In genomic region chr7:2803342-2803692, GRCh38 we compare ENCODE assay signal across 13 cellular contexts. TPM values are rescaled to one million over a fixed set of nuclear protein-coding genes. Genes with fewer than 3 reads are reported as not detected.
DNase-seq lines count a peak whose midpoint lies in the region; ATAC-seq and TF ChIP-seq lines count a peak whose summit lies in the region.
"Had no signal": no experiment of that assay in that cellular context is flagged by ENCODE, and none has a peak within 500 bp of the region (broad histone marks: within the 10 kb centered on the region; RNA-seq: fewer than 3 reads in every experiment).

No MANE protein-coding gene starts in this region.

- 0 out of 2 replicates have a peak overlapping the region, but pooled peaks have one; percentile 6 for H3K9ac ChIP-seq in HUES48 (ENCODE audit: low read depth, low read length)

- no peaks in the 10 kb centered on the region for H3K9me3 ChIP-seq in HUES48 (ENCODE audit: control insufficient read depth, insufficient read depth, low read length)
- H3K9me3 ChIP-seq in ascending aorta = no peaks in the 10 kb centered on the region
- no peaks in the 10 kb centered on the region for H3K9me3 ChIP-seq in left lung
- H3K9me3 ChIP-seq in tibial artery = no peaks in the 10 kb centered on the region

- no peak for DNase-seq in ascending aorta (ENCODE audit: low spot score in 2 of 2)
- DNase-seq in left lung = no peak
- no peak for DNase-seq in tibial artery
- no peak for DNase-seq in iPS-NIHi11 (ENCODE audit: low spot score)
- no peak for DNase-seq in NCI-H524 treated with DMSO at 0.1 percent for 48 hours (lab: John Stamatoyannopoulos, UW)
- DNase-seq: activated CD8-positive, alpha-beta memory T cell treated with anti-CD3 and anti-CD28 coated beads for 24 hours; activated naive CD8-positive, alpha-beta T cell treated with anti-CD3 and anti-CD28 coated beads, Interleukin-2, amount 10 ng/mL, durations not matched to agents 7 days and 5 days; effector CD4-positive, alpha-beta T cell; KBM-7; NCI-H146; T-helper 9 cell had no signal

- no peak overlapping the region for H3K4me3 ChIP-seq in HUES48 (ENCODE audit: low read depth, low read length)
- peak overlapping the region; percentile 2 to 50 for H3K4me3 ChIP-seq in ascending aorta
- no peak overlapping the region for H3K4me3 ChIP-seq in left lung
- peak overlapping the region; percentile 14 to 36 for H3K4me3 ChIP-seq in tibial artery

- ATAC-seq in left lung (peak; percentile 52), GM21423 (IDR thresholded peaks at IDR 0.05; ENCODE audit: unreplicated experiment) (no peak)

- peak overlapping the region; percentile 75 for H3K27ac ChIP-seq in HUES48 (ENCODE audit: low read depth, low read length)
- H3K27ac ChIP-seq in ascending aorta = peak overlapping the region; percentile 18 to 74
- H3K27ac ChIP-seq in left lung = peak overlapping the region; percentile 53 to 74
- peak overlapping the region; percentile 66 to 69 for H3K27ac ChIP-seq in tibial artery

- H3K36me3 ChIP-seq in HUES48 (ENCODE audit: control insufficient read depth, insufficient read depth, low read length) (no peaks in the 10 kb centered on the region), ascending aorta (no peaks in the 10 kb centered on the region), left lung (no peaks in the 10 kb centered on the region), tibial artery (no peaks in the 10 kb centered on the region)

- H3K27me3 ChIP-seq in HUES48 (ENCODE audit: control insufficient read depth, insufficient read depth, low read length) (no peaks in the 10 kb centered on the region), ascending aorta (no peaks in the 10 kb centered on the region), left lung (no peaks in the 10 kb centered on the region), tibial artery (no peaks in the 10 kb centered on the region)

- no peak for TF ChIP-seq CTCF in ascending aorta (IDR thresholded peaks at IDR 0.05)
- no peak for TF ChIP-seq CTCF in left lung (IDR thresholded peaks at IDR 0.05)
- TF ChIP-seq CTCF in tibial artery (IDR thresholded peaks at IDR 0.05) = no peak

- intact Hi-C loops in ascending aorta (cut with DNase I) = no loop called here
- intact Hi-C loops in left lung (cut with DNase I) = no loop called here
- intact Hi-C loops in tibial artery (cut with DNase I; ENCODE audit: low total_unique reads) = loop anchor here (5.0 kb wide), 1 partner anchor 41 kb away; no protein-coding TSS in a partner anchor

- H3K4me1 ChIP-seq in HUES48 (ENCODE audit: control insufficient read depth, insufficient read depth, low read length) (peaks cover 58% of the 10 kb centered on the region), ascending aorta (peaks cover 0 to 21% of the 10 kb centered on the region in 2 donors), left lung (peaks cover 12 to 51% of the 10 kb centered on the region in 2 donors), tibial artery (peaks cover 0 to 35% (median 24%) of the 10 kb centered on the region in 4 donors)

RNA-seq across cellular contexts. Expression of gene GNA12, which starts 40.8 kb away (rescaled TPM):
- total RNA-seq in ascending aorta (61.0 TPM), left lung (10 to 100 TPM; 48.7 to 55.5 TPM)

Comparison
In these comparisons a context has a peak if more than half of its experiments do, and no peak if none do; other contexts are left out.
1. H3K4me3 ChIP-seq: peak in ascending aorta (2 of 2) and tibial artery (2 of 2); none in HUES48 (single experiment) and left lung (0 of 2).
2. Peak in every context shown above with its lines, with median percentiles within 50 percentile points of each other: H3K27ac ChIP-seq.